ENCODE assay signal across 1 cellular context in the genomic region with DNA sequence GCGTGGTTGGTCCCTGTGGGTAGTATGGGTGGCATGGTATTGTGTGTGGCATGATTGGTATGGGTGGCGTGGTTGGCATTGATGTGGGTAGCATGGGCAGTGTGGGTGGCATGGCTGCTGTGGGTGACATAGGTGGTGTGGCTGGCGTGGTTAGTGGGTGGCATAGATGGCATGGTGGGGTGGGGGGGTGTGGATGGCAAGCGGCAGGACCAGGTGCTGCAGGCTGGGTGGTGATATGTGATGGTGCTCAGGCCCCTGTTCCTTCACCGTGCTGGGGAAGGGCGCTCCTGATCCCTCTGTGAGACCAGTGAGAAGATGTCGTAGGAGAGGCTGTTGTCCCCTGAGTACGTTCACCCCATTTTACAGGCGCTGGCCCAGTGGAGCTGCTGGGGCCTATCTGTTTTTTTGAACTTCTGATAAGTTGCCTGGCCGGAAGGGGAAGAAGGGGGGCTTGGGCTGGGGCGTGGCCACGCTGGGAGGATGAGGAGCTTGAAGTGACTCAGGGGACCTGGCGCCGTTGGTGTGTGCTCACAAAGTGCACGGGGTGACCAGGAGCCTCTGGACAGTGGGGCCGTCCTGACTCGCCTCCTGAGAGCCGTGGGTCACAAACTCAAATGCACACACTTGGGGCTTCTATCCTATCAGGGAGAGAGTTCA.
TF ChIP-seq lines count a peak whose summit lies in the region.

No MANE protein-coding gene starts in this region.

TF ChIP-seq in K562, 482 proteins besides CTCF, POLR2A, EP300 and RAD21 (continued from another document and continues in another):
- TF ChIP-seq, protein P1, sequence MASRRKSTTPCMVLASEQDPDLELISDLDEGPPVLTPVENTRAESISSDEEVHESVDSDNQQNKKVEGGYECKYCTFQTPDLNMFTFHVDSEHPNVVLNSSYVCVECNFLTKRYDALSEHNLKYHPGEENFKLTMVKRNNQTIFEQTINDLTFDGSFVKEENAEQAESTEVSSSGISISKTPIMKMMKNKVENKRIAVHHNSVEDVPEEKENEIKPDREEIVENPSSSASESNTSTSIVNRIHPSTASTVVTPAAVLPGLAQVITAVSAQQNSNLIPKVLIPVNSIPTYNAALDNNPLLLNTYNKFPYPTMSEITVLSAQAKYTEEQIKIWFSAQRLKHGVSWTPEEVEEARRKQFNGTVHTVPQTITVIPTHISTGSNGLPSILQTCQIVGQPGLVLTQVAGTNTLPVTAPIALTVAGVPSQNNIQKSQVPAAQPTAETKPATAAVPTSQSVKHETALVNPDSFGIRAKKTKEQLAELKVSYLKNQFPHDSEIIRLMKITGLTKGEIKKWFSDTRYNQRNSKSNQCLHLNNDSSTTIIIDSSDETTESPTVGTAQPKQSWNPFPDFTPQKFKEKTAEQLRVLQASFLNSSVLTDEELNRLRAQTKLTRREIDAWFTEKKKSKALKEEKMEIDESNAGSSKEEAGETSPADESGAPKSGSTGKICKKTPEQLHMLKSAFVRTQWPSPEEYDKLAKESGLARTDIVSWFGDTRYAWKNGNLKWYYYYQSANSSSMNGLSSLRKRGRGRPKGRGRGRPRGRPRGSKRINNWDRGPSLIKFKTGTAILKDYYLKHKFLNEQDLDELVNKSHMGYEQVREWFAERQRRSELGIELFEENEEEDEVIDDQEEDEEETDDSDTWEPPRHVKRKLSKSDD (conservative IDR thresholded peaks at IDR 0.05; ENCODE audit: low read length) = no peak
- no peak for TF ChIP-seq ARHGAP35 (IDR thresholded peaks at IDR 0.05; ENCODE audit: partially characterized antibody)
- TF ChIP-seq ZNF174 (CRISPR knock-in tag; IDR thresholded peaks at IDR 0.05) = no peak
- TF ChIP-seq MEF2D (tag; conservative IDR thresholded peaks at IDR 0.05; ENCODE audit: low read depth) = no peak
- no peak for TF ChIP-seq ZNF584 (CRISPR knock-in tag; IDR thresholded peaks at IDR 0.05; ENCODE audit: low read depth)
- TF ChIP-seq NUFIP1 (IDR thresholded peaks at IDR 0.05; ENCODE audit: partially characterized antibody) = no peak
- no peak for TF ChIP-seq ZNF24 (IDR thresholded peaks at IDR 0.05)
- TF ChIP-seq ETS2 (tag; IDR thresholded peaks at IDR 0.05; ENCODE audit: borderline replicate concordance, poor library complexity, severe bottlenecking) = no peak
- TF ChIP-seq, protein P2, sequence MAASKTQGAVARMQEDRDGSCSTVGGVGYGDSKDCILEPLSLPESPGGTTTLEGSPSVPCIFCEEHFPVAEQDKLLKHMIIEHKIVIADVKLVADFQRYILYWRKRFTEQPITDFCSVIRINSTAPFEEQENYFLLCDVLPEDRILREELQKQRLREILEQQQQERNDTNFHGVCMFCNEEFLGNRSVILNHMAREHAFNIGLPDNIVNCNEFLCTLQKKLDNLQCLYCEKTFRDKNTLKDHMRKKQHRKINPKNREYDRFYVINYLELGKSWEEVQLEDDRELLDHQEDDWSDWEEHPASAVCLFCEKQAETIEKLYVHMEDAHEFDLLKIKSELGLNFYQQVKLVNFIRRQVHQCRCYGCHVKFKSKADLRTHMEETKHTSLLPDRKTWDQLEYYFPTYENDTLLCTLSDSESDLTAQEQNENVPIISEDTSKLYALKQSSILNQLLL (CRISPR knock-in tag; IDR thresholded peaks at IDR 0.05; ENCODE audit: borderline replicate concordance) = no peak
- TF ChIP-seq, protein P3, sequence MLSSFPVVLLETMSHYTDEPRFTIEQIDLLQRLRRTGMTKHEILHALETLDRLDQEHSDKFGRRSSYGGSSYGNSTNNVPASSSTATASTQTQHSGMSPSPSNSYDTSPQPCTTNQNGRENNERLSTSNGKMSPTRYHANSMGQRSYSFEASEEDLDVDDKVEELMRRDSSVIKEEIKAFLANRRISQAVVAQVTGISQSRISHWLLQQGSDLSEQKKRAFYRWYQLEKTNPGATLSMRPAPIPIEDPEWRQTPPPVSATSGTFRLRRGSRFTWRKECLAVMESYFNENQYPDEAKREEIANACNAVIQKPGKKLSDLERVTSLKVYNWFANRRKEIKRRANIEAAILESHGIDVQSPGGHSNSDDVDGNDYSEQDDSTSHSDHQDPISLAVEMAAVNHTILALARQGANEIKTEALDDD (IDR thresholded peaks at IDR 0.05) = no peak
- TF ChIP-seq CC2D1A (IDR thresholded peaks at IDR 0.05) = no peak
- no peak for TF ChIP-seq ZC3H8 (IDR thresholded peaks at IDR 0.05)
- TF ChIP-seq POLR2H (tag; IDR thresholded peaks at IDR 0.05; ENCODE audit: low read depth) = no peak
- TF ChIP-seq, protein P4, sequence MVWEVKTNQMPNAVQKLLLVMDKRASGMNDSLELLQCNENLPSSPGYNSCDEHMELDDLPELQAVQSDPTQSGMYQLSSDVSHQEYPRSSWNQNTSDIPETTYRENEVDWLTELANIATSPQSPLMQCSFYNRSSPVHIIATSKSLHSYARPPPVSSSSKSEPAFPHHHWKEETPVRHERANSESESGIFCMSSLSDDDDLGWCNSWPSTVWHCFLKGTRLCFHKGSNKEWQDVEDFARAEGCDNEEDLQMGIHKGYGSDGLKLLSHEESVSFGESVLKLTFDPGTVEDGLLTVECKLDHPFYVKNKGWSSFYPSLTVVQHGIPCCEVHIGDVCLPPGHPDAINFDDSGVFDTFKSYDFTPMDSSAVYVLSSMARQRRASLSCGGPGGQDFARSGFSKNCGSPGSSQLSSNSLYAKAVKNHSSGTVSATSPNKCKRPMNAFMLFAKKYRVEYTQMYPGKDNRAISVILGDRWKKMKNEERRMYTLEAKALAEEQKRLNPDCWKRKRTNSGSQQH (CRISPR knock-in tag; IDR thresholded peaks at IDR 0.05) = no peak
- TF ChIP-seq, protein P5, sequence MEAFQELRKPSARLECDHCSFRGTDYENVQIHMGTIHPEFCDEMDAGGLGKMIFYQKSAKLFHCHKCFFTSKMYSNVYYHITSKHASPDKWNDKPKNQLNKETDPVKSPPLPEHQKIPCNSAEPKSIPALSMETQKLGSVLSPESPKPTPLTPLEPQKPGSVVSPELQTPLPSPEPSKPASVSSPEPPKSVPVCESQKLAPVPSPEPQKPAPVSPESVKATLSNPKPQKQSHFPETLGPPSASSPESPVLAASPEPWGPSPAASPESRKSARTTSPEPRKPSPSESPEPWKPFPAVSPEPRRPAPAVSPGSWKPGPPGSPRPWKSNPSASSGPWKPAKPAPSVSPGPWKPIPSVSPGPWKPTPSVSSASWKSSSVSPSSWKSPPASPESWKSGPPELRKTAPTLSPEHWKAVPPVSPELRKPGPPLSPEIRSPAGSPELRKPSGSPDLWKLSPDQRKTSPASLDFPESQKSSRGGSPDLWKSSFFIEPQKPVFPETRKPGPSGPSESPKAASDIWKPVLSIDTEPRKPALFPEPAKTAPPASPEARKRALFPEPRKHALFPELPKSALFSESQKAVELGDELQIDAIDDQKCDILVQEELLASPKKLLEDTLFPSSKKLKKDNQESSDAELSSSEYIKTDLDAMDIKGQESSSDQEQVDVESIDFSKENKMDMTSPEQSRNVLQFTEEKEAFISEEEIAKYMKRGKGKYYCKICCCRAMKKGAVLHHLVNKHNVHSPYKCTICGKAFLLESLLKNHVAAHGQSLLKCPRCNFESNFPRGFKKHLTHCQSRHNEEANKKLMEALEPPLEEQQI (IDR thresholded peaks at IDR 0.05) = no peak
- TF ChIP-seq TCF7 (IDR thresholded peaks at IDR 0.05; ENCODE audit: borderline replicate concordance) = no peak
- TF ChIP-seq KDM5B (IDR thresholded peaks at IDR 0.05; ENCODE audit: insufficient replicate concordance, low read depth, low read length) = no peak
- no peak for TF ChIP-seq NR4A1 (CRISPR knock-in tag; IDR thresholded peaks at IDR 0.05)
- no peak for TF ChIP-seq NR4A1 (tag; IDR thresholded peaks at IDR 0.05)
- TF ChIP-seq ZBTB1 (CRISPR knock-in tag; IDR thresholded peaks at IDR 0.05; ENCODE audit: borderline replicate concordance, low read depth) = no peak
- no peak for TF ChIP-seq CHD4 (IDR thresholded peaks at IDR 0.05; ENCODE audit: insufficient read depth, insufficient replicate concordance, low read depth, low read length, poor library complexity, severe bottlenecking)
- TF ChIP-seq, protein P6, sequence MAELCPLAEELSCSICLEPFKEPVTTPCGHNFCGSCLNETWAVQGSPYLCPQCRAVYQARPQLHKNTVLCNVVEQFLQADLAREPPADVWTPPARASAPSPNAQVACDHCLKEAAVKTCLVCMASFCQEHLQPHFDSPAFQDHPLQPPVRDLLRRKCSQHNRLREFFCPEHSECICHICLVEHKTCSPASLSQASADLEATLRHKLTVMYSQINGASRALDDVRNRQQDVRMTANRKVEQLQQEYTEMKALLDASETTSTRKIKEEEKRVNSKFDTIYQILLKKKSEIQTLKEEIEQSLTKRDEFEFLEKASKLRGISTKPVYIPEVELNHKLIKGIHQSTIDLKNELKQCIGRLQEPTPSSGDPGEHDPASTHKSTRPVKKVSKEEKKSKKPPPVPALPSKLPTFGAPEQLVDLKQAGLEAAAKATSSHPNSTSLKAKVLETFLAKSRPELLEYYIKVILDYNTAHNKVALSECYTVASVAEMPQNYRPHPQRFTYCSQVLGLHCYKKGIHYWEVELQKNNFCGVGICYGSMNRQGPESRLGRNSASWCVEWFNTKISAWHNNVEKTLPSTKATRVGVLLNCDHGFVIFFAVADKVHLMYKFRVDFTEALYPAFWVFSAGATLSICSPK (IDR thresholded peaks at IDR 0.05; ENCODE audit: borderline replicate concordance) = no peak
- no peak for TF ChIP-seq NR2C1 (IDR thresholded peaks at IDR 0.05)
- no peak for TF ChIP-seq NR2C1 (tag; IDR thresholded peaks at IDR 0.05)
- no peak for TF ChIP-seq PCBP1 (IDR thresholded peaks at IDR 0.05; ENCODE audit: low read depth, low read length, poor library complexity, severe bottlenecking)
- no peak for TF ChIP-seq E2F3 (CRISPR knock-in tag; IDR thresholded peaks at IDR 0.05)
- no peak for TF ChIP-seq ZNF282 (CRISPR knock-in tag; IDR thresholded peaks at IDR 0.05)
- no peak for TF ChIP-seq POLR2AphosphoS5 (IDR thresholded peaks at IDR 0.05; ENCODE audit: control insufficient read depth, insufficient read depth, low read depth, low read length)
- no peak for TF ChIP-seq FOXA1 (IDR thresholded peaks at IDR 0.05; ENCODE audit: borderline replicate concordance)
- TF ChIP-seq, protein P7, sequence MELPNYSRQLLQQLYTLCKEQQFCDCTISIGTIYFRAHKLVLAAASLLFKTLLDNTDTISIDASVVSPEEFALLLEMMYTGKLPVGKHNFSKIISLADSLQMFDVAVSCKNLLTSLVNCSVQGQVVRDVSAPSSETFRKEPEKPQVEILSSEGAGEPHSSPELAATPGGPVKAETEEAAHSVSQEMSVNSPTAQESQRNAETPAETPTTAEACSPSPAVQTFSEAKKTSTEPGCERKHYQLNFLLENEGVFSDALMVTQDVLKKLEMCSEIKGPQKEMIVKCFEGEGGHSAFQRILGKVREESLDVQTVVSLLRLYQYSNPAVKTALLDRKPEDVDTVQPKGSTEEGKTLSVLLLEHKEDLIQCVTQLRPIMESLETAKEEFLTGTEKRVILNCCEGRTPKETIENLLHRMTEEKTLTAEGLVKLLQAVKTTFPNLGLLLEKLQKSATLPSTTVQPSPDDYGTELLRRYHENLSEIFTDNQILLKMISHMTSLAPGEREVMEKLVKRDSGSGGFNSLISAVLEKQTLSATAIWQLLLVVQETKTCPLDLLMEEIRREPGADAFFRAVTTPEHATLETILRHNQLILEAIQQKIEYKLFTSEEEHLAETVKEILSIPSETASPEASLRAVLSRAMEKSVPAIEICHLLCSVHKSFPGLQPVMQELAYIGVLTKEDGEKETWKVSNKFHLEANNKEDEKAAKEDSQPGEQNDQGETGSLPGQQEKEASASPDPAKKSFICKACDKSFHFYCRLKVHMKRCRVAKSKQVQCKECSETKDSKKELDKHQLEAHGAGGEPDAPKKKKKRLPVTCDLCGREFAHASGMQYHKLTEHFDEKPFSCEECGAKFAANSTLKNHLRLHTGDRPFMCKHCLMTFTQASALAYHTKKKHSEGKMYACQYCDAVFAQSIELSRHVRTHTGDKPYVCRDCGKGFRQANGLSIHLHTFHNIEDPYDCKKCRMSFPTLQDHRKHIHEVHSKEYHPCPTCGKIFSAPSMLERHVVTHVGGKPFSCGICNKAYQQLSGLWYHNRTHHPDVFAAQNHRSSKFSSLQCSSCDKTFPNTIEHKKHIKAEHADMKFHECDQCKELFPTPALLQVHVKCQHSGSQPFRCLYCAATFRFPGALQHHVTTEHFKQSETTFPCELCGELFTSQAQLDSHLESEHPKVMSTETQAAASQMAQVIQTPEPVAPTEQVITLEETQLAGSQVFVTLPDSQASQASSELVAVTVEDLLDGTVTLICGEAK (IDR thresholded peaks at IDR 0.05) = peak; percentile 61
- TF ChIP-seq, protein P7 (CRISPR knock-in tag; IDR thresholded peaks at IDR 0.05) = no peak
- no peak for TF ChIP-seq MIER1 (IDR thresholded peaks at IDR 0.05; ENCODE audit: low read depth)
- TF ChIP-seq TAF7 (tag; IDR thresholded peaks at IDR 0.05) = no peak
- no peak for TF ChIP-seq ZNF717 (CRISPR knock-in tag; IDR thresholded peaks at IDR 0.05)
- no peak for TF ChIP-seq LEF1 (IDR thresholded peaks at IDR 0.05)
- no peak for TF ChIP-seq ZNF589 (CRISPR knock-in tag; IDR thresholded peaks at IDR 0.05; ENCODE audit: low read depth)
- no peak for TF ChIP-seq PRMT5 (CRISPR knock-in tag; IDR thresholded peaks at IDR 0.05)
- TF ChIP-seq, protein P8, sequence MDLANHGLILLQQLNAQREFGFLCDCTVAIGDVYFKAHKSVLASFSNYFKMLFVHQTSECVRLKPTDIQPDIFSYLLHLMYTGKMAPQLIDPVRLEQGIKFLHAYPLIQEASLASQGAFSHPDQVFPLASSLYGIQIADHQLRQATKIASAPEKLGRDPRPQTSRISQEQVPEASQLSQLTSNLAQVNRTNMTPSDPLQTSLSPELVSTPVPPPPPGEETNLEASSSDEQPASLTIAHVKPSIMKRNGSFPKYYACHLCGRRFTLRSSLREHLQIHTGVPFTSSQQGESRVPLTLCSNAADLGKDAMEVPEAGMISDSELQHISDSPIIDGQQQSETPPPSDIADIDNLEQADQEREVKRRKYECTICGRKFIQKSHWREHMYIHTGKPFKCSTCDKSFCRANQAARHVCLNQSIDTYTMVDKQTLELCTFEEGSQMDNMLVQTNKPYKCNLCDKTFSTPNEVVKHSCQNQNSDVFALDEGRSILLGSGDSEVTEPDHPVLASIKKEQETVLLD (IDR thresholded peaks at IDR 0.05) = no peak
